In genomic region chr6:12803486-12803885, GRCh38 we compare ENCODE assay signal across 24 cellular contexts.
"Had no signal": no experiment of that assay in that cellular context is flagged by ENCODE, and none has a peak within 500 bp of the region (broad histone marks: within the 10 kb centered on the region; RNA-seq: fewer than 3 reads in every experiment).

No MANE protein-coding gene starts in this region.

- H3K27me3 ChIP-seq: pancreas, tibial nerve, uterus had no signal

- H3K36me3 ChIP-seq: lower lobe of right lung, pancreas, prostate gland, spleen, tibial nerve, uterus had no signal

- ATAC-seq: left cardiac atrium; left lobe of liver; left ventricle myocardium superior; lower lobe of right lung; naive thymus-derived CD8-positive, alpha-beta T cell; pancreas; right cardiac atrium; sciatic nerve; stimulated activated effector memory CD8-positive, alpha-beta T cell treated with anti-CD3 and anti-CD28 coated beads, Interleukin-12 subunit alpha, Interleukin-12 subunit beta, amount 100 ng/mL, for 72 hours; stimulated activated naive CD8-positive, alpha-beta T cell treated with anti-CD3 and anti-CD28 coated beads, Interleukin-15, amount 100 ng/mL, for 72 hours had no signal

- H3K4me1 ChIP-seq: lower lobe of right lung, pancreas, prostate gland, spleen, tibial nerve, uterus had no signal

- H3K27ac ChIP-seq: lower lobe of right lung, pancreas, prostate gland, spleen, tibial nerve, uterus had no signal

- H3K9me3 ChIP-seq: lower lobe of right lung, pancreas, prostate gland, spleen, tibial nerve, uterus had no signal

- DNase-seq: kidney glomerular epithelial cell; left cardiac atrium; left ventricle myocardium superior; lower lobe of right lung; mammary epithelial cell; mesenchymal stem cell; naive thymus-derived CD8-positive, alpha-beta T cell; nucleus accumbens; pancreas; posterior cingulate gyrus; retina; right cardiac atrium; small intestine; spleen; stimulated activated CD4-positive, alpha-beta T cell treated with anti-CD3 and anti-CD28 coated beads, Interleukin-4, amount 100 ng/mL, for 24 hours; stimulated activated naive CD4-positive, alpha-beta T cell; stimulated activated naive CD8-positive, alpha-beta T cell treated with anti-CD3 and anti-CD28 coated beads, Interleukin-15, amount 100 ng/mL, for 72 hours; substantia nigra; uterus had no signal

- H3K4me3 ChIP-seq: lower lobe of right lung, pancreas, prostate gland, spleen, tibial nerve, uterus had no signal
